19 cellular contexts compared by ENCODE assay signal in the genomic region with DNA sequence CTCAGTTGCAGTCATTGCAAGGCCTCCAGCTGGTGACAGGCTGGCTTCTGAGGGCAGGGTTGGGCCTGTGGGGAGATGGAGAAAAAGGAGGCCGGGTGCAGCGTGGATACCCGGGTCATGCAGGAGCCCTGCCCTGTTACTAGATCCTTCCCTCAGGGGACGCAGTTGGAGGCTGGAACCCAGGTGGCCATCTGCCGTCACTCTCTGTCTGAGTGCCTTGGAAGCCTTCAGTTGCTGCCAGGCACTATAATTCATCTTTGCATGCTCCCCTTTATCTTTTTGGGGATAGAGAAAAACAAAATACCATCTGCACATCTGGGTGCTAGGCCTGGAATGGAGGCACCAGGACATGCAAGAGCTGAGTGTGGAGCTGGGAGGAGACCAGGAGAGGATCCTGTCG.
A peak's percentile ranks its signal among the peaks of the same experiment; 100 is the strongest.
DNase-seq lines count a peak whose midpoint lies in the region; ATAC-seq and TF ChIP-seq lines count a peak whose summit lies in the region.
"Had no signal": no experiment of that assay in that cellular context is flagged by ENCODE, and none has a peak within 500 bp of the region (broad histone marks: within the 10 kb centered on the region; RNA-seq: fewer than 3 reads in every experiment).

No MANE protein-coding gene starts in this region.

- intact Hi-C loops in adrenal gland (cut with DNase I): no loop called here

- H3K9ac ChIP-seq in rectal smooth muscle tissue (ENCODE audit: low read length): no peak overlapping the region

- H3K4me3 Mint-ChIP-seq in GM23338 (no peak overlapping the region), endothelial cell (ENCODE audit: unreplicated experiment) (peak overlapping the region; percentile 71)
- H3K4me3 Mint-ChIP-seq in activated T-cell treated with anti-CD3 and anti-CD28 coated beads, Interleukin-2, amount 50 U/mL, for 24 hours: no peak overlapping the region
- H3K4me3 Mint-ChIP-seq: B cell had no signal

- H3F3A ChIP-seq in GM23338 (replicated peaks; ENCODE audit: low read depth): no peaks in the 10 kb centered on the region

- H3K9me3 ChIP-seq in adrenal gland (replicated peaks in 1 of 3): no peaks in the 10 kb centered on the region
- H3K9me3 ChIP-seq: HAP-1 had no signal

- H3K4me1 Mint-ChIP-seq in GM23338 (peaks cover 27% of the 10 kb centered on the region), endothelial cell (ENCODE audit: unreplicated experiment) (peaks cover 37% of the 10 kb centered on the region)
- peaks cover under 1% of the 10 kb centered on the region for H3K4me1 Mint-ChIP-seq in activated T-cell treated with anti-CD3 and anti-CD28 coated beads, Interleukin-2, amount 50 U/mL, for 24 hours (ENCODE audit: low read depth)

- DNase-seq in GM23338 (ENCODE audit: low spot score): no peak
- peak; percentile 94 for DNase-seq in NCI-H2171 (lab: John Stamatoyannopoulos, UW)
- DNase-seq in endothelial cell (ENCODE audit: low spot score): no peak
- DNase-seq in adrenal gland: no peak
- no peak for DNase-seq in NCI-H2227 treated with DMSO at 0.1 percent for 48 hours (lab: John Stamatoyannopoulos, UW)
- DNase-seq in activated T-cell treated with anti-CD3 and anti-CD28 coated beads, Interleukin-2, amount 50 U/mL, for 24 hours: no peak
- DNase-seq: CD4-positive, alpha-beta memory T cell; DND-41; GDM1; Karpas-422; NCI-H2029 treated with DMSO at 0.1 percent for 48 hours; NCI-H345; NCI-H774; Right ventricle myocardium superior had no signal

- peaks cover 18% of the 10 kb centered on the region for H3K27me3 Mint-ChIP-seq in GM23338 (ENCODE audit: insufficient read depth, low read depth, poor library complexity)
- peaks cover 29% of the 10 kb centered on the region for H3K27me3 Mint-ChIP-seq in endothelial cell (ENCODE audit: unreplicated experiment)
- peaks cover 17% of the 10 kb centered on the region for H3K27me3 Mint-ChIP-seq in activated T-cell treated with anti-CD3 and anti-CD28 coated beads, Interleukin-2, amount 50 U/mL, for 24 hours
- H3K27me3 Mint-ChIP-seq: B cell; CD4-positive, alpha-beta memory T cell had no signal

- TF ChIP-seq CTCF in GM23338 (conservative IDR thresholded peaks at IDR 0.05; ENCODE audit: low read depth in 2 of 2) (no peak), endothelial cell (IDR thresholded peaks at IDR 0.05; ENCODE audit: unreplicated experiment) (no peak), adrenal gland (IDR thresholded peaks at IDR 0.05) (no peak)

- H4K20me1 ChIP-seq in GM23338 (replicated peaks; ENCODE audit: insufficient read depth): no peaks in the 10 kb centered on the region; the same call in none of the 2 replicates

- peak overlapping the region; percentile 23; the same call in 1 of the 2 replicates for H3K27ac Mint-ChIP-seq in GM23338
- peak overlapping the region; percentile 78 for H3K27ac Mint-ChIP-seq in endothelial cell (ENCODE audit: unreplicated experiment)
- H3K27ac Mint-ChIP-seq in activated T-cell treated with anti-CD3 and anti-CD28 coated beads, Interleukin-2, amount 50 U/mL, for 24 hours: no peak overlapping the region
- H3K27ac Mint-ChIP-seq: B cell had no signal

- H3K4me3 ChIP-seq in GM23338 (no peak overlapping the region), rectal smooth muscle tissue (ENCODE audit: low read length) (no peak overlapping the region), adrenal gland (no peak overlapping the region)
- H3K4me3 ChIP-seq: HAP-1, Peyer's patch had no signal

- no peak overlapping the region for H2AFZ ChIP-seq in GM23338

- H3K4me2 ChIP-seq in GM23338: no peak overlapping the region

- no peaks in the 10 kb centered on the region; the same call in 2 of the 3 replicates for H3K36me3 Mint-ChIP-seq in GM23338 (ENCODE audit: low read depth)
- peaks cover 41% of the 10 kb centered on the region for H3K36me3 Mint-ChIP-seq in endothelial cell (ENCODE audit: low read depth, unreplicated experiment)
- H3K36me3 Mint-ChIP-seq in activated T-cell treated with anti-CD3 and anti-CD28 coated beads, Interleukin-2, amount 50 U/mL, for 24 hours (ENCODE audit: low read depth): peaks cover 10% of the 10 kb centered on the region

- 86 to 96% (median 91%) methylated on average over 6 of the region's 6 CpGs for WGBS in adrenal gland, 4 donors

- H3K79me2 ChIP-seq in GM23338 (replicated peaks; ENCODE audit: insufficient read depth): no peaks in the 10 kb centered on the region

- H3K27ac ChIP-seq in GM23338 (ENCODE audit: low read depth) (no peak overlapping the region), rectal smooth muscle tissue (ENCODE audit: low read depth, low read length) (peak overlapping the region; percentile 65), adrenal gland (no peak overlapping the region)
- H3K27ac ChIP-seq: Peyer's patch had no signal

- no peak for TF ChIP-seq POLR2A in adrenal gland (IDR thresholded peaks at IDR 0.05)

- H3K27me3 ChIP-seq in GM23338 (ENCODE audit: insufficient read depth) (no peaks in the 10 kb centered on the region), rectal smooth muscle tissue (ENCODE audit: control insufficient read depth, insufficient read depth, low read length) (no peaks in the 10 kb centered on the region), adrenal gland (no peaks in the 10 kb centered on the region)
- H3K27me3 ChIP-seq: Peyer's patch had no signal

- no peaks in the 10 kb centered on the region for H3K9me2 ChIP-seq in GM23338 (ENCODE audit: insufficient read depth)

- peaks cover 9% of the 10 kb centered on the region for H3K4me1 ChIP-seq in GM23338 (ENCODE audit: insufficient read depth)
- peaks cover 21% of the 10 kb centered on the region for H3K4me1 ChIP-seq in rectal smooth muscle tissue (ENCODE audit: control insufficient read depth, insufficient read depth, low read length)
- H3K4me1 ChIP-seq in adrenal gland (replicated peaks in 1 of 2): peaks cover 0 to 17% of the 10 kb centered on the region in 2 donors
- H3K4me1 ChIP-seq: Peyer's patch had no signal

- H3K36me3 ChIP-seq in GM23338 (ENCODE audit: insufficient read depth): no peaks in the 10 kb centered on the region
- no peaks in the 10 kb centered on the region for H3K36me3 ChIP-seq in rectal smooth muscle tissue (ENCODE audit: control insufficient read depth, insufficient read depth, low read length)
- H3K36me3 ChIP-seq in adrenal gland (replicated peaks in 1 of 2): no peaks in the 10 kb centered on the region
- H3K36me3 ChIP-seq: HAP-1, Peyer's patch had no signal

- no peak for ATAC-seq in GM23338
- ATAC-seq: HepG2 had no signal

- no peaks in the 10 kb centered on the region; the same call in 2 of the 3 replicates for H3K9me3 Mint-ChIP-seq in GM23338
- no peaks in the 10 kb centered on the region for H3K9me3 Mint-ChIP-seq in endothelial cell (ENCODE audit: unreplicated experiment)
- H3K9me3 Mint-ChIP-seq in activated T-cell treated with anti-CD3 and anti-CD28 coated beads, Interleukin-2, amount 50 U/mL, for 24 hours: peaks cover 2% of the 10 kb centered on the region

TF ChIP-seq in GM23338, 12 proteins besides CTCF, POLR2A, EP300 and RAD21:
- no peak for TF ChIP-seq CREB1 (CRISPR knock-in tag; IDR thresholded peaks at IDR 0.05; ENCODE audit: low read depth)
